In the genomic region with DNA sequence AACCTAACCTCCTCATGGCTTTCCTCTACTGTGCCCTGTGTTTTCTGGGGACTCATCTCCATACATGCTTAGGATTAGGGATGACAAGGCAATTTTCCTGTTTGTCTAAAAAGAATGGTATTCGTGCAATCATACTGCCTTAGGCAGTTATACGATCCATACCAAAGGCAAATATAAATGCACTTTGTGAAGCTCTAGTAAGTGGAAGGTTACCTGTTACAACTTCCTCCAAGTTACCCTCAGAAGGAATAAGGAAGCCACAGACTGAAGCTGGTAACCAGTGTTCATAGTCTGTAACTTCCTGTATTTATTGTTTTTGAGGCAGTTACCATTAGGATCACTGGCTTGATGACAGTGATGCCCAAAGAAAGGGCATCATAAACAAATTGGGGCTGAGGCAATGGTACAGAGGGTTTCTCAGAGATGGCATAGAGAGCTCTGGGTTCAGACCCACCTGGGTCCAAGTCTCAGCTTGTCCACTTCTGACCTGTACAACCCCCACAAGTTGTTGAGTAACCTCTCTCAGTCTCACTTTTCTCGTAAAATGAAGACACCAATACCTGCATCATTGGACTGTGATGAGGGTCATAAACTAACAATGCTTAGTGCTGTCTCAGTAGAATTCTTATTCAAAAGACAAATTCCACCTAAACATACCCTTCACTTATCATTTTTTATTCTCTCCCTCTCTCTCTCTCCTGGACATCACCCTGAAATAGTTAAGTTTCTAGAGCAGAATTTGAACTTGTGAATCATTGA, we compare ENCODE assay signal across 12 cellular contexts.
DNase-seq lines count a peak whose midpoint lies in the region; ATAC-seq, FAIRE-seq and TF ChIP-seq lines count a peak whose summit lies in the region.
"Had no signal": no experiment of that assay in that cellular context is flagged by ENCODE, and none has a peak within 500 bp of the region (broad histone marks: within the 10 kb centered on the region; RNA-seq: fewer than 3 reads in every experiment).

No MANE protein-coding gene starts in this region.

- H3K4me3 ChIP-seq in OCI-LY7 (ENCODE audit: low read depth, low read length, poor library complexity, severe bottlenecking) (no peak overlapping the region), spleen (peak overlapping the region in 1 of 8 donors; percentile 52), lower leg skin (ENCODE audit: low read depth, poor library complexity, severe bottlenecking) (no peak overlapping the region)
- H3K4me3 ChIP-seq: neural progenitor cell, suprapubic skin had no signal

- H3K36me3 ChIP-seq in OCI-LY7 (ENCODE audit: insufficient read depth, low read length) (peaks cover 100% of the 10 kb centered on the region), spleen (peaks cover 0 to 81% (median 14%) of the 10 kb centered on the region in 6 donors)
- H3K36me3 ChIP-seq: neural progenitor cell, suprapubic skin had no signal

- no peak overlapping the region for H2AFZ ChIP-seq in OCI-LY7 (ENCODE audit: low read length)
- H2AFZ ChIP-seq: neural progenitor cell had no signal

- no TSS peak for BruUV-seq in OCI-LY7 (replicated peaks; lab: Mats Ljungman, UMichigan)

- peak overlapping the region; percentile 68 for H3K27ac Mint-ChIP-seq in activated CD4-positive, alpha-beta T cell treated with anti-CD3 and anti-CD28 coated beads for 36 hours

- ATAC-seq in activated CD4-positive, alpha-beta T cell treated with anti-CD3 and anti-CD28 coated beads for 36 hours, result no peak
- ATAC-seq in HG03565 (IDR thresholded peaks at IDR 0.05; ENCODE audit: unreplicated experiment), result no peak

- no peaks in the 10 kb centered on the region for H3K27me3 Mint-ChIP-seq in activated CD4-positive, alpha-beta T cell treated with anti-CD3 and anti-CD28 coated beads for 36 hours

- CTCF ChIA-PET in activated CD4-positive, alpha-beta T cell treated with anti-CD3 and anti-CD28 coated beads for 36 hours (lab: Charles Lee), result no interaction called here
- CTCF ChIA-PET in OCI-LY7 (lab: Charles Lee; ENCODE audit: unreplicated experiment), result no interaction called here

- 30 to 58% (median 39%) methylated on average over 3 of the region's 3 CpGs for WGBS in spleen, 5 donors
- 70 to 84% methylated on average over 3 of the region's 3 CpGs for WGBS in lower leg skin, 2 donors

- TF ChIP-seq POLR2A in spleen (IDR thresholded peaks at IDR 0.05), result no peak
- no peak for TF ChIP-seq POLR2A in H54 (IDR thresholded peaks at IDR 0.05; ENCODE audit: low read depth, low read length)
- TF ChIP-seq POLR2A in lower leg skin (IDR thresholded peaks at IDR 0.05), result no peak

- intact Hi-C loops in activated CD4-positive, alpha-beta T cell treated with anti-CD3 and anti-CD28 coated beads for 36 hours (cut with DNase I, micrococcal nuclease), result loop anchor here in 1 of 2 experiments (2.0 kb wide), 1 partner anchor 32 kb away; no protein-coding TSS in a partner anchor
- intact Hi-C loops in OCI-LY7 (cut with micrococcal nuclease; ENCODE audit: unreplicated experiment) (no loop called here), spleen (cut with DNase I; ENCODE audit: low total_unique reads) (no loop called here), lower leg skin (cut with DNase I; ENCODE audit: low total_unique reads) (no loop called here)

- H3K4me3 Mint-ChIP-seq in activated CD4-positive, alpha-beta T cell treated with anti-CD3 and anti-CD28 coated beads for 36 hours, result no peak overlapping the region
- H3K4me3 Mint-ChIP-seq: neural progenitor cell had no signal

- H3K27ac ChIP-seq in OCI-LY7 (ENCODE audit: low read depth, low read length, poor library complexity, severe bottlenecking), result no peak overlapping the region
- H3K27ac ChIP-seq in cingulate gyrus (ENCODE audit: low read depth, low read length), result peak overlapping the region; percentile 30
- peak overlapping the region; percentile 29 to 86 (median 70) for H3K27ac ChIP-seq in spleen
- H3K27ac ChIP-seq: suprapubic skin had no signal

- no peaks in the 10 kb centered on the region for H4K20me1 ChIP-seq in OCI-LY7 (ENCODE audit: insufficient read depth, low read length)

- no peak for DNase-seq in activated CD4-positive, alpha-beta T cell treated with anti-CD3 and anti-CD28 coated beads for 36 hours
- no peak for DNase-seq in activated CD4-positive, alpha-beta T cell treated with anti-CD3 and anti-CD28 coated beads, Interleukin-2, amount 50 U/mL, for 1 hour
- peak; percentile 22 for DNase-seq in OCI-LY7 (ENCODE audit: low spot score)
- no peak for DNase-seq in spleen
- DNase-seq in H54 (ENCODE audit: insufficient read length, low spot score), result no peak
- DNase-seq in lower leg skin (ENCODE audit: low spot score in 2 of 2), result no peak
- DNase-seq: 8988T, Right ventricle myocardium superior had no signal

- H3K4me1 ChIP-seq in OCI-LY7 (ENCODE audit: insufficient read depth, low read length, poor library complexity, severe bottlenecking) (peaks cover 18% of the 10 kb centered on the region), spleen (peaks cover 22 to 68% (median 38%) of the 10 kb centered on the region in 6 donors)
- H3K4me1 ChIP-seq: suprapubic skin had no signal

- peaks cover 14% of the 10 kb centered on the region for H3K9me3 Mint-ChIP-seq in activated CD4-positive, alpha-beta T cell treated with anti-CD3 and anti-CD28 coated beads for 36 hours (ENCODE audit: low read depth)

- H3K27me3 ChIP-seq in spleen (replicated peaks in 1 of 7), result no peaks in the 10 kb centered on the region
- H3K27me3 ChIP-seq: neural progenitor cell, suprapubic skin had no signal

- no peaks in the 10 kb centered on the region for H3K9me2 ChIP-seq in OCI-LY7 (ENCODE audit: insufficient read depth, low read length)

- no peak for TF ChIP-seq CTCF in OCI-LY7 (conservative IDR thresholded peaks at IDR 0.05; ENCODE audit: low read length)
- TF ChIP-seq CTCF in spleen (IDR thresholded peaks at IDR 0.05 in 8 of 11, conservative IDR thresholded peaks at IDR 0.05 in 3 of 11), result no peak
- no peak for TF ChIP-seq CTCF in lower leg skin (IDR thresholded peaks at IDR 0.05)

- H3K4me1 Mint-ChIP-seq in activated CD4-positive, alpha-beta T cell treated with anti-CD3 and anti-CD28 coated beads for 36 hours, result peaks cover 68% of the 10 kb centered on the region

- POLR2A ChIA-PET in activated CD4-positive, alpha-beta T cell treated with anti-CD3 and anti-CD28 coated beads for 36 hours (lab: Charles Lee), result interaction anchor here (1.0 to 1.4 kb wide), 2 partner anchors 8 to 31 kb away, joined by 4 read pairs; no protein-coding TSS in a partner anchor
- POLR2A ChIA-PET in OCI-LY7 (lab: Charles Lee), result interaction anchor here (0.6 to 1.5 kb wide), 2 partner anchors 31 to 41 kb away, joined by 4 to 8 read pairs; no protein-coding TSS in a partner anchor

- peaks cover 3% of the 10 kb centered on the region; the same call in 1 of the 2 replicates for H3K9me3 ChIP-seq in OCI-LY7 (ENCODE audit: low read length)
- H3K9me3 ChIP-seq in spleen, result no peaks in the 10 kb centered on the region
- H3K9me3 ChIP-seq: suprapubic skin had no signal

- peaks cover 21% of the 10 kb centered on the region for H3K79me2 ChIP-seq in OCI-LY7 (ENCODE audit: insufficient read depth, low read depth, low read length)

- peaks cover 83% of the 10 kb centered on the region for H3K36me3 Mint-ChIP-seq in activated CD4-positive, alpha-beta T cell treated with anti-CD3 and anti-CD28 coated beads for 36 hours (ENCODE audit: low read depth)

- FAIRE-seq in H54 (lab: Jason Lieb, UNC), result no peak

- no peak overlapping the region for H3K4me2 ChIP-seq in OCI-LY7 (ENCODE audit: low read length)
- H3K4me2 ChIP-seq: neural progenitor cell had no signal
